11 cellular contexts compared by ENCODE assay signal in genomic region chr2:168816369-168816768, GRCh38. TPM values are rescaled to one million over a fixed set of nuclear protein-coding genes. Genes with fewer than 3 reads are reported as not detected.
A peak's percentile ranks its signal among the peaks of the same experiment; 100 is the strongest.
DNase-seq lines count a peak whose midpoint lies in the region; ATAC-seq and TF ChIP-seq lines count a peak whose summit lies in the region.
"Had no signal": no experiment of that assay in that cellular context is flagged by ENCODE, and none has a peak within 500 bp of the region (broad histone marks: within the 10 kb centered on the region; RNA-seq: fewer than 3 reads in every experiment).

No MANE protein-coding gene starts in this region.

- peak; percentile 91 for ATAC-seq in RWPE2 (ENCODE audit: low read depth)
- no peak for ATAC-seq in HG02938 (IDR thresholded peaks at IDR 0.05; ENCODE audit: unreplicated experiment)
- no peak for ATAC-seq in stimulated activated naive CD8-positive, alpha-beta T cell treated with anti-CD3 and anti-CD28 coated beads, Interleukin-15, amount 100 ng/mL, for 72 hours
- ATAC-seq: activated CD4-positive, alpha-beta T cell treated with anti-CD3 and anti-CD28 coated beads for 36 hours had no signal

- no peaks in the 10 kb centered on the region for H3K9me3 Mint-ChIP-seq in progenitor cell of endocrine pancreas (ENCODE audit: low read depth)
- H3K9me3 Mint-ChIP-seq in stimulated activated naive CD8-positive, alpha-beta T cell treated with anti-CD3 and anti-CD28 coated beads, Interleukin-15, amount 100 ng/mL, for 72 hours, result no peaks in the 10 kb centered on the region

- H3K36me3 ChIP-seq in RWPE2 (ENCODE audit: low read depth) (no peaks in the 10 kb centered on the region), fibroblast of lung (ENCODE audit: control insufficient read depth, insufficient read depth, low read length) (no peaks in the 10 kb centered on the region)

- H3K4me1 ChIP-seq in RWPE2 (ENCODE audit: insufficient read depth, poor library complexity, severe bottlenecking), result no peaks in the 10 kb centered on the region
- H3K4me1 ChIP-seq in fibroblast of lung (ENCODE audit: control insufficient read depth, extremely low read depth, insufficient read depth, low read length), result no peaks in the 10 kb centered on the region

- DNase-seq in ELF-1 (ENCODE audit: low read depth, low spot score) (peak; percentile 47), RWPE2 (ENCODE audit: low spot score) (no peak), fibroblast of lung (ENCODE audit: low read depth in 2 of 2) (peak; percentile 80 to 93), progenitor cell of endocrine pancreas (ENCODE audit: low spot score, unreplicated experiment) (no peak), D341Med (ENCODE audit: low spot score) (no peak), NCI-H345 (lab: John Stamatoyannopoulos, UW) (no peak)
- DNase-seq in stimulated activated naive CD8-positive, alpha-beta T cell treated with anti-CD3 and anti-CD28 coated beads, Interleukin-15, amount 100 ng/mL, for 72 hours, result no peak
- DNase-seq: activated CD4-positive, alpha-beta T cell treated with anti-CD3 and anti-CD28 coated beads for 36 hours; activated naive CD4-positive, alpha-beta T cell treated with Interleukin-2 at 50 U/mL for 16 hours; upper lobe of left lung had no signal

- peak overlapping the region; percentile 91 for H3K27ac Mint-ChIP-seq in progenitor cell of endocrine pancreas
- H3K27ac Mint-ChIP-seq in stimulated activated naive CD8-positive, alpha-beta T cell treated with anti-CD3 and anti-CD28 coated beads, Interleukin-15, amount 100 ng/mL, for 72 hours, result peak overlapping the region in 1 of 2 donors; percentile 61
- H3K27ac Mint-ChIP-seq: activated CD4-positive, alpha-beta T cell treated with anti-CD3 and anti-CD28 coated beads for 36 hours had no signal

- no peaks in the 10 kb centered on the region for H3K9me3 ChIP-seq in RWPE2 (ENCODE audit: severe bottlenecking)
- H3K9me3 ChIP-seq in fibroblast of lung (ENCODE audit: control insufficient read depth, insufficient read depth, low read depth, low read length), result no peaks in the 10 kb centered on the region
- H3K9me3 ChIP-seq: upper lobe of left lung had no signal

- no peaks in the 10 kb centered on the region for H4K20me1 ChIP-seq in fibroblast of lung (ENCODE audit: control insufficient read depth, extremely low read depth, insufficient read depth, low read length)

- no peak overlapping the region for H2AFZ ChIP-seq in fibroblast of lung (ENCODE audit: low read length)

- H3K4me1 Mint-ChIP-seq in progenitor cell of endocrine pancreas (ENCODE audit: low read depth), result peaks cover 53% of the 10 kb centered on the region
- no peaks in the 10 kb centered on the region for H3K4me1 Mint-ChIP-seq in stimulated activated naive CD8-positive, alpha-beta T cell treated with anti-CD3 and anti-CD28 coated beads, Interleukin-15, amount 100 ng/mL, for 72 hours
- H3K4me1 Mint-ChIP-seq: activated CD4-positive, alpha-beta T cell treated with anti-CD3 and anti-CD28 coated beads for 36 hours had no signal

- TF ChIP-seq CTCF in RWPE2 (IDR thresholded peaks at IDR 0.05; ENCODE audit: poor library complexity, severe bottlenecking) (no peak), fibroblast of lung (conservative IDR thresholded peaks at IDR 0.05 in 1 of 2, IDR thresholded peaks at IDR 0.05 in 1 of 2; ENCODE audit: low read depth in 1 of 2, low read length in 2 of 2) (no peak), progenitor cell of endocrine pancreas (IDR thresholded peaks at IDR 0.05; ENCODE audit: unreplicated experiment) (no peak)

- H3K4me3 Mint-ChIP-seq in progenitor cell of endocrine pancreas (ENCODE audit: low read depth), result no peak overlapping the region
- H3K4me3 Mint-ChIP-seq in stimulated activated naive CD8-positive, alpha-beta T cell treated with anti-CD3 and anti-CD28 coated beads, Interleukin-15, amount 100 ng/mL, for 72 hours, result no peak overlapping the region
- H3K4me3 Mint-ChIP-seq: activated CD4-positive, alpha-beta T cell treated with anti-CD3 and anti-CD28 coated beads for 36 hours had no signal

- H3K4me2 ChIP-seq in fibroblast of lung (ENCODE audit: extremely low read depth, insufficient read depth, low read length), result no peak overlapping the region

- no peaks in the 10 kb centered on the region for H3K36me3 Mint-ChIP-seq in progenitor cell of endocrine pancreas (ENCODE audit: insufficient read depth)

- H3K27me3 Mint-ChIP-seq in progenitor cell of endocrine pancreas, result no peaks in the 10 kb centered on the region
- H3K27me3 Mint-ChIP-seq in stimulated activated naive CD8-positive, alpha-beta T cell treated with anti-CD3 and anti-CD28 coated beads, Interleukin-15, amount 100 ng/mL, for 72 hours, result no peaks in the 10 kb centered on the region
- H3K27me3 Mint-ChIP-seq: activated CD4-positive, alpha-beta T cell treated with anti-CD3 and anti-CD28 coated beads for 36 hours had no signal

- H3K79me2 ChIP-seq in fibroblast of lung (ENCODE audit: control insufficient read depth, insufficient read depth, low read length), result no peaks in the 10 kb centered on the region

- H3K27me3 ChIP-seq in RWPE2 (ENCODE audit: insufficient read depth, poor library complexity, severe bottlenecking) (no peaks in the 10 kb centered on the region), fibroblast of lung (ENCODE audit: control insufficient read depth, insufficient read depth, low read length) (no peaks in the 10 kb centered on the region)
- H3K27me3 ChIP-seq: upper lobe of left lung had no signal

- H3K27ac ChIP-seq in RWPE2 (ENCODE audit: poor library complexity, severe bottlenecking), result no peak overlapping the region
- H3K27ac ChIP-seq in fibroblast of lung (ENCODE audit: insufficient read depth, low read length), result no peak overlapping the region

- H3K4me3 ChIP-seq in RWPE2 (ENCODE audit: severe bottlenecking) (no peak overlapping the region), fibroblast of lung (replicated peaks in 1 of 4; ENCODE audit: control extremely low read depth in 1 of 4, insufficient read depth in 1 of 4, low read depth in 3 of 4, low read length in 4 of 4) (no peak overlapping the region)
- H3K4me3 ChIP-seq: upper lobe of left lung had no signal

- no peak overlapping the region for H3K9ac ChIP-seq in fibroblast of lung (ENCODE audit: insufficient read depth, low read length)

RNA-seq across cellular contexts. Expression of gene NOSTRIN, which starts 13.9 kb away (rescaled TPM):
- total RNA-seq in fibroblast of lung (0.50 TPM in 1 of 2 replicates, not detected in the other), progenitor cell of endocrine pancreas (4.0 and 4.3 TPM in 2 replicates)
- 0.46 and 1.3 TPM in 2 replicates for polyA plus RNA-seq in fibroblast of lung
- polyA plus RNA-seq in fibroblast of lung (2012), result 0.22 and 1.7 TPM in 2 replicates
- not detected in 2 replicates for polyA minus RNA-seq in fibroblast of lung (ENCODE audit: low replicate concordance)
- total RNA-seq: activated CD4-positive, alpha-beta T cell treated with anti-CD3 and anti-CD28 coated beads for 36 hours had no signal

Comparison
In these comparisons a context has a peak if more than half of its experiments do, and no peak if none do; other contexts are left out.
1. DNase-seq: peak in ELF-1 (single experiment) and fibroblast of lung (2 of 2); none in RWPE2 (single experiment), progenitor cell of endocrine pancreas (single experiment), D341Med (single experiment), NCI-H345 (single experiment) and stimulated activated naive CD8-positive, alpha-beta T cell treated with anti-CD3 and anti-CD28 coated beads, Interleukin-15, amount 100 ng/mL, for 72 hours (0 of 2).